Comparison of ENCODE assay signal across 13 cellular contexts in genomic region chr3:195151866-195152526, GRCh38.
A peak's percentile ranks its signal among the peaks of the same experiment; 100 is the strongest.
DNase-seq lines count a peak whose midpoint lies in the region; ATAC-seq, FAIRE-seq and TF ChIP-seq lines count a peak whose summit lies in the region.
"Had no signal": no experiment of that assay in that cellular context is flagged by ENCODE, and none has a peak within 500 bp of the region (broad histone marks: within the 10 kb centered on the region; RNA-seq: fewer than 3 reads in every experiment).

No MANE protein-coding gene starts in this region.

- ATAC-seq in CD4-positive, CD25-positive, alpha-beta regulatory T cell (ENCODE audit: low read depth in 2 of 2), result no peak
- ATAC-seq: pancreas had no signal

- H3K9me3 Mint-ChIP-seq in CD4-positive, CD25-positive, alpha-beta regulatory T cell, result peaks cover 0 to 2% (median 0%) of the 10 kb centered on the region in 7 donors
- H3K9me3 Mint-ChIP-seq in osteocyte (ENCODE audit: unreplicated experiment), result no peaks in the 10 kb centered on the region
- no peaks in the 10 kb centered on the region for H3K9me3 Mint-ChIP-seq in activated naive CD8-positive, alpha-beta T cell treated with anti-CD3 and anti-CD28 coated beads for 36 hours
- H3K9me3 Mint-ChIP-seq: stimulated activated naive CD8-positive, alpha-beta T cell treated with anti-CD3 and anti-CD28 coated beads, Interleukin-15, Interleukin-2, amounts not matched to agents 100 ng/mL and 50 ng/mL, for 24 hours had no signal

- H3K4me3 ChIP-seq in CD4-positive, CD25-positive, alpha-beta regulatory T cell (ENCODE audit: low read depth, low read length), result no peak overlapping the region
- no peak overlapping the region for H3K4me3 ChIP-seq in esophagus squamous epithelium
- H3K4me3 ChIP-seq: pancreas had no signal

- 62 to 66% methylated on average over 11 of the region's 11 CpGs for WGBS in esophagus squamous epithelium, 2 donors

- no peak for DNase-seq in CD4-positive, CD25-positive, alpha-beta regulatory T cell
- DNase-seq in RCC 7860 (ENCODE audit: low spot score), result peak; percentile 52
- DNase-seq in esophagus squamous epithelium (lab: John Stamatoyannopoulos, UW), result no peak
- DNase-seq in osteocyte (ENCODE audit: extremely low spot score, unreplicated experiment), result no peak
- no peak for DNase-seq in Kasumi-1 (lab: John Stamatoyannopoulos, UW)
- no peak for DNase-seq in activated naive CD8-positive, alpha-beta T cell treated with anti-CD3 and anti-CD28 coated beads for 36 hours
- DNase-seq in occipital lobe (lab: John Stamatoyannopoulos, UW), result no peak
- no peak for DNase-seq in stimulated activated CD4-positive, alpha-beta T cell treated with anti-CD3 and anti-CD28 coated beads, Interleukin-2, amount 100 ng/mL, for 48 hours
- DNase-seq: NCI-H82, pancreas had no signal

- H3K36me3 ChIP-seq in CD4-positive, CD25-positive, alpha-beta regulatory T cell (ENCODE audit: control insufficient read depth, insufficient read depth, low read length), result no peaks in the 10 kb centered on the region
- H3K36me3 ChIP-seq in esophagus squamous epithelium, result no peaks in the 10 kb centered on the region
- H3K36me3 ChIP-seq: pancreas had no signal

- no peak for FAIRE-seq in RCC 7860 (lab: Jason Lieb, UNC)
- FAIRE-seq: colon, pancreas had no signal

- H3K4me1 Mint-ChIP-seq in CD4-positive, CD25-positive, alpha-beta regulatory T cell, result peaks cover 8 to 90% (median 53%) of the 10 kb centered on the region in 4 donors
- peaks cover 56% of the 10 kb centered on the region for H3K4me1 Mint-ChIP-seq in osteocyte (ENCODE audit: unreplicated experiment)
- H3K4me1 Mint-ChIP-seq in activated naive CD8-positive, alpha-beta T cell treated with anti-CD3 and anti-CD28 coated beads for 36 hours, result peaks cover 51% of the 10 kb centered on the region

- H3K9me3 ChIP-seq in CD4-positive, CD25-positive, alpha-beta regulatory T cell (ENCODE audit: control insufficient read depth in 2 of 2, low read length in 2 of 2), result no peaks in the 10 kb centered on the region
- no peaks in the 10 kb centered on the region for H3K9me3 ChIP-seq in esophagus squamous epithelium
- H3K9me3 ChIP-seq: pancreas had no signal

- peaks cover 46% of the 10 kb centered on the region for H3K4me1 ChIP-seq in CD4-positive, CD25-positive, alpha-beta regulatory T cell (ENCODE audit: control insufficient read depth, insufficient read depth, low read length, poor library complexity, severe bottlenecking)
- peaks cover 50 to 100% (median 89%) of the 10 kb centered on the region in 3 donors for H3K4me1 ChIP-seq in esophagus squamous epithelium

- peaks cover 4% of the 10 kb centered on the region for H3K36me3 Mint-ChIP-seq in CD4-positive, CD25-positive, alpha-beta regulatory T cell
- no peaks in the 10 kb centered on the region for H3K36me3 Mint-ChIP-seq in osteocyte (ENCODE audit: unreplicated experiment)
- peaks cover 15% of the 10 kb centered on the region for H3K36me3 Mint-ChIP-seq in activated naive CD8-positive, alpha-beta T cell treated with anti-CD3 and anti-CD28 coated beads for 36 hours

- no peaks in the 10 kb centered on the region for H3K27me3 ChIP-seq in CD4-positive, CD25-positive, alpha-beta regulatory T cell (ENCODE audit: control insufficient read depth, insufficient read depth, low read length)
- no peaks in the 10 kb centered on the region for H3K27me3 ChIP-seq in esophagus squamous epithelium
- H3K27me3 ChIP-seq: pancreas had no signal

- H3K27ac Mint-ChIP-seq in CD4-positive, CD25-positive, alpha-beta regulatory T cell, result peak overlapping the region; percentile 55 to 86 (median 85)
- peak overlapping the region; percentile 23 for H3K27ac Mint-ChIP-seq in osteocyte (ENCODE audit: unreplicated experiment)
- H3K27ac Mint-ChIP-seq in activated naive CD8-positive, alpha-beta T cell treated with anti-CD3 and anti-CD28 coated beads for 36 hours, result no peak overlapping the region

- H3K27me3 Mint-ChIP-seq in CD4-positive, CD25-positive, alpha-beta regulatory T cell, result no peaks in the 10 kb centered on the region
- no peaks in the 10 kb centered on the region for H3K27me3 Mint-ChIP-seq in osteocyte (ENCODE audit: unreplicated experiment)
- no peaks in the 10 kb centered on the region for H3K27me3 Mint-ChIP-seq in activated naive CD8-positive, alpha-beta T cell treated with anti-CD3 and anti-CD28 coated beads for 36 hours
- H3K27me3 Mint-ChIP-seq: stimulated activated naive CD8-positive, alpha-beta T cell treated with anti-CD3 and anti-CD28 coated beads, Interleukin-15, Interleukin-2, amounts not matched to agents 100 ng/mL and 50 ng/mL, for 24 hours had no signal

- intact Hi-C loops in esophagus squamous epithelium (cut with DNase I), result no loop called here

- no peak overlapping the region for H3K27ac ChIP-seq in CD4-positive, CD25-positive, alpha-beta regulatory T cell (ENCODE audit: insufficient read depth, low read length, poor library complexity, severe bottlenecking)
- peak overlapping the region; percentile 87 to 93 (median 90) for H3K27ac ChIP-seq in esophagus squamous epithelium
- H3K27ac ChIP-seq: HL-60 had no signal

- peak overlapping the region in 2 of 4 donors; percentile 16 to 36 for H3K4me3 Mint-ChIP-seq in CD4-positive, CD25-positive, alpha-beta regulatory T cell
- no peak overlapping the region for H3K4me3 Mint-ChIP-seq in osteocyte (ENCODE audit: unreplicated experiment)
- H3K4me3 Mint-ChIP-seq in activated naive CD8-positive, alpha-beta T cell treated with anti-CD3 and anti-CD28 coated beads for 36 hours, result no peak overlapping the region
- H3K4me3 Mint-ChIP-seq: stimulated activated naive CD8-positive, alpha-beta T cell treated with anti-CD3 and anti-CD28 coated beads, Interleukin-15, Interleukin-2, amounts not matched to agents 100 ng/mL and 50 ng/mL, for 24 hours had no signal

- no peak for TF ChIP-seq CTCF in esophagus squamous epithelium (IDR thresholded peaks at IDR 0.05)
- TF ChIP-seq CTCF in osteocyte (IDR thresholded peaks at IDR 0.05), result no peak

- TF ChIP-seq POLR2A in esophagus squamous epithelium (IDR thresholded peaks at IDR 0.05), result no peak
